Comparison of ENCODE assay signal across 9 cellular contexts in the genomic region with DNA sequence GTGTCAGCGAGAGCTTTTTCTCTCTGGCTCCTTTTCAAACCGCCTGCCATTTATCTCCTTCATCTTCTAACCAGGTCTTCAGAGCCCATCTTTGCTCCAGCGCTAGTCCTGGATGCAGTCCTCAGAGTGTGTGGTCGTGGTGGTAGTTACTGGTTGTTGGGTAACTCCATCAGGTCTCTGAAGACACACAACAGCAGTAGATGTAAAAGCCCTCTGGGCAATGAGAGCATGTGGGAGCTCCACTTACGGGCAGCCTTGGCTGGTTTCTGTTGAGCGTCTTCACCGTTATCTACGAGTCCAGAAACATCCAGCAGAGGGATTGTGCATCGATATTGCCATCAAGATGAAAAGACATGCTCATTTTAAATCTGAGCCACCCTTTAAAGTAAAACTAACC.
A peak's percentile ranks its signal among the peaks of the same experiment; 100 is the strongest.
DNase-seq lines count a peak whose midpoint lies in the region; ATAC-seq and TF ChIP-seq lines count a peak whose summit lies in the region.
"Had no signal": no experiment of that assay in that cellular context is flagged by ENCODE, and none has a peak within 500 bp of the region (broad histone marks: within the 10 kb centered on the region; RNA-seq: fewer than 3 reads in every experiment).

No MANE protein-coding gene starts in this region.

- H2AFZ ChIP-seq in GM23248 = no peak overlapping the region
- peak overlapping the region; percentile 64; the same call in 1 of the 2 replicates for H2AFZ ChIP-seq in OCI-LY7 (ENCODE audit: low read length)
- H2AFZ ChIP-seq in PC-9 = no peak overlapping the region

- no peaks in the 10 kb centered on the region for H3K9me3 Mint-ChIP-seq in effector memory CD8-positive, alpha-beta T cell

- H3K4me3 Mint-ChIP-seq in effector memory CD8-positive, alpha-beta T cell = peak overlapping the region; percentile 82 to 84

- H3K36me3 ChIP-seq in GM23248 (ENCODE audit: low read depth) (no peaks in the 10 kb centered on the region), OCI-LY7 (ENCODE audit: insufficient read depth, low read length) (no peaks in the 10 kb centered on the region), PC-9 (ENCODE audit: low read depth) (no peaks in the 10 kb centered on the region)

- H3K27me3 ChIP-seq in GM23248 (replicated peaks; ENCODE audit: insufficient read depth) (no peaks in the 10 kb centered on the region), PC-9 (ENCODE audit: insufficient read depth, low read depth) (peaks cover 35% of the 10 kb centered on the region)

- peaks cover 63 to 90% of the 10 kb centered on the region in 2 donors for H3K27me3 Mint-ChIP-seq in effector memory CD8-positive, alpha-beta T cell

- H3K4me1 ChIP-seq in GM23248 (ENCODE audit: insufficient read depth) (peaks cover 52% of the 10 kb centered on the region), OCI-LY7 (ENCODE audit: insufficient read depth, low read length, poor library complexity, severe bottlenecking) (peaks cover 49% of the 10 kb centered on the region), PC-9 (replicated peaks; ENCODE audit: insufficient read depth) (no peaks in the 10 kb centered on the region)

- DNase-seq in NCI-H82 (lab: John Stamatoyannopoulos, UW) (peak; percentile 42), NCI-H82 treated with DMSO at 0.1 percent for 48 hours (lab: John Stamatoyannopoulos, UW; ENCODE audit: unreplicated experiment) (no peak), GM23248 (peak; percentile 64), OCI-LY7 (ENCODE audit: low spot score) (peak; percentile 78), PC-9 (no peak), middle frontal gyrus (ENCODE audit: extremely low spot score, low spot score) (no peak), NCI-H2196 treated with DMSO at 0.1 percent for 48 hours (lab: John Stamatoyannopoulos, UW; ENCODE audit: unreplicated experiment) (no peak)
- peak in 1 of 3 experiments; percentile 35 for DNase-seq in effector memory CD8-positive, alpha-beta T cell

- no peaks in the 10 kb centered on the region for H3K9me3 ChIP-seq in GM23248 (ENCODE audit: low read depth)
- no peaks in the 10 kb centered on the region for H3K9me3 ChIP-seq in OCI-LY7 (ENCODE audit: low read length)
- no peaks in the 10 kb centered on the region for H3K9me3 ChIP-seq in PC-9 (ENCODE audit: insufficient read depth, low read depth)

- CTCF ChIA-PET in OCI-LY7 (lab: Charles Lee; ENCODE audit: unreplicated experiment) = interaction anchor here (0.8 kb wide), 1 partner anchor 415 kb away, joined by 4 read pairs; no protein-coding TSS in a partner anchor
- CTCF ChIA-PET in PC-9 (lab: Charles Lee) = no interaction called here

- H3F3A ChIP-seq in GM23248 (ENCODE audit: insufficient read depth) = peaks cover 49% of the 10 kb centered on the region
- peaks cover under 1% of the 10 kb centered on the region; the same call in 1 of the 2 replicates for H3F3A ChIP-seq in PC-9 (ENCODE audit: insufficient read depth, low read depth)

- H3K27ac ChIP-seq in GM23248 = peak overlapping the region; percentile 52
- H3K27ac ChIP-seq in OCI-LY7 (ENCODE audit: low read depth, low read length, poor library complexity, severe bottlenecking) = peak overlapping the region; percentile 79
- no peak overlapping the region for H3K27ac ChIP-seq in PC-9
- H3K27ac ChIP-seq: skin epidermis had no signal

- H3K27ac Mint-ChIP-seq in effector memory CD8-positive, alpha-beta T cell = no peak overlapping the region

- WGBS in GM23248 (ENCODE audit: low coverage in 1 of 2, low lambda C conversion rate in 2 of 2, missing lambda C conversion rate in 2 of 2), 2 experiments = 44 to 48% methylated on average over 9 of the region's 9 CpGs

- H3K9me2 ChIP-seq in GM23248 (ENCODE audit: insufficient read depth) (no peaks in the 10 kb centered on the region), OCI-LY7 (ENCODE audit: insufficient read depth, low read length) (no peaks in the 10 kb centered on the region), PC-9 (ENCODE audit: insufficient read depth) (no peaks in the 10 kb centered on the region)

- no TSS peak for BruUV-seq in OCI-LY7 (replicated peaks; lab: Mats Ljungman, UMichigan)
- BruUV-seq in PC-9 (replicated peaks; lab: Mats Ljungman, UMichigan) = no TSS peak

- POLR2A ChIA-PET in OCI-LY7 (lab: Charles Lee) (interaction anchor here (0.6 to 2.7 kb wide), 5 partner anchors 9 to 59 kb away, joined by 3 to 16 read pairs (median 4); no protein-coding TSS in a partner anchor), PC-9 (lab: Charles Lee; ENCODE audit: unreplicated experiment) (no interaction called here)

- peaks cover 90% of the 10 kb centered on the region for H3K79me2 ChIP-seq in GM23248 (ENCODE audit: insufficient read depth)
- H3K79me2 ChIP-seq in OCI-LY7 (ENCODE audit: insufficient read depth, low read depth, low read length) = peaks cover 14% of the 10 kb centered on the region
- H3K79me2 ChIP-seq in PC-9 (ENCODE audit: low read depth) = no peaks in the 10 kb centered on the region

- peaks cover 24% of the 10 kb centered on the region for H3K36me3 Mint-ChIP-seq in effector memory CD8-positive, alpha-beta T cell (ENCODE audit: insufficient read depth)

- ATAC-seq in effector memory CD8-positive, alpha-beta T cell (replicated peaks) = peak; percentile 52

- TF ChIP-seq CTCF in OCI-LY7 (conservative IDR thresholded peaks at IDR 0.05; ENCODE audit: low read length) (peak; percentile 49), PC-9 (conservative IDR thresholded peaks at IDR 0.05) (no peak)

- H4K20me1 ChIP-seq in GM23248 (ENCODE audit: insufficient read depth) = peaks cover 11% of the 10 kb centered on the region; the same call in 1 of the 2 replicates
- H4K20me1 ChIP-seq in OCI-LY7 (ENCODE audit: insufficient read depth, low read length) = no peaks in the 10 kb centered on the region
- H4K20me1 ChIP-seq in PC-9 (ENCODE audit: insufficient read depth) = no peaks in the 10 kb centered on the region

- in situ Hi-C loops in GM23248 (cut with MboI) = no loop called here

- H3K4me2 ChIP-seq in GM23248 (ENCODE audit: unreplicated experiment) (peak overlapping the region; percentile 91), OCI-LY7 (ENCODE audit: low read length) (peak overlapping the region; percentile 89), PC-9 (no peak overlapping the region)

- H3K4me3 ChIP-seq in GM23248 (peak overlapping the region; percentile 86), OCI-LY7 (ENCODE audit: low read depth, low read length, poor library complexity, severe bottlenecking) (peak overlapping the region; percentile 68), PC-9 (no peak overlapping the region)

- peaks cover 36 to 40% of the 10 kb centered on the region in 2 donors for H3K4me1 Mint-ChIP-seq in effector memory CD8-positive, alpha-beta T cell (ENCODE audit: low read depth in 2 of 2)

- peak overlapping the region; percentile 85 for H3K9ac ChIP-seq in GM23248

- intact Hi-C loops in OCI-LY7 (cut with micrococcal nuclease; ENCODE audit: unreplicated experiment) = loop anchor here (1.0 kb wide), 1 partner anchor 50 kb away; no protein-coding TSS in a partner anchor
- intact Hi-C loops in PC-9 (cut with micrococcal nuclease; ENCODE audit: unreplicated experiment) = no loop called here

Comparison
In these comparisons a context has a peak if more than half of its experiments do, and no peak if none do; other contexts are left out.
1. DNase-seq: peak in NCI-H82 (single experiment), GM23248 (single experiment) and OCI-LY7 (single experiment); none in NCI-H82 treated with DMSO at 0.1 percent for 48 hours (single experiment), PC-9 (0 of 2), middle frontal gyrus (single experiment) and NCI-H2196 treated with DMSO at 0.1 percent for 48 hours (single experiment).